Comparison of ENCODE assay signal across 34 cellular contexts in the genomic region with DNA sequence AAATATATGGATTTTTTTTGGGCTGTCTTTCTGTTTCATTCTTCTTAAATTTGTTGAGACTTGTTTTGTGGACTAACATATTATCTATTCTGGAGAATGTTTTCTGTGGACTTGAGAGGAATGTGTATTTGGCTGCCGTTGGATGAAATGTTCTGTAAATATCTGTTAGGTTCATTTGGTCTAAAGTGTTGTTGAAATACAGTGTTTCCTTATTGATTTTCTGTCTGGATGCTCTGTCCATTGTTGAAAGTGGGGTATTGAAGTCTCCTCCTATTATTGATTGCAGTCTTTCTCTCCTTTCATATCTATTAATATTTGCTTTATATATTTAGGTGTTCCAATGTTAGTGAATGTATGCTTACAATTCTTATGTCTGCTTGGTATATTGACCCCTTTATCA.
"Had no signal": no experiment of that assay in that cellular context is flagged by ENCODE, and none has a peak within 500 bp of the region (broad histone marks: within the 10 kb centered on the region; RNA-seq: fewer than 3 reads in every experiment).

No MANE protein-coding gene starts in this region.

- H3K4me3 ChIP-seq: MG63 had no signal

- H3K9me3 ChIP-seq: MG63 had no signal

- H3K27me3 ChIP-seq: MG63 had no signal

- H3K36me3 ChIP-seq: MG63 had no signal

- DNase-seq: Karpas-422, Kasumi-1, MG63, MM.1S, MV-4-11, NCI-H1048, NCI-H1092, NCI-H1092 treated with DMSO at 0.1 percent for 48 hours, NCI-H1105, NCI-H1105 treated with DMSO at 0.1 percent for 48 hours, NCI-H1417, NCI-H1417 treated with DMSO at 0.1 percent for 48 hours, NCI-H1436, NCI-H1436 treated with DMSO at 0.1 percent for 48 hours, NCI-H146, NCI-H1694, NCI-H1694 treated with DMSO at 0.1 percent for 48 hours, NCI-H187, NCI-H187 treated with DMSO at 0.1 percent for 48 hours, NCI-H1930, NCI-H2029, NCI-H2029 treated with DMSO at 0.1 percent for 48 hours, NCI-H2081, NCI-H2081 treated with DMSO at 0.1 percent for 48 hours, NCI-H2107, NCI-H2171, NCI-H2171 treated with DMSO at 0.1 percent for 48 hours, NCI-H2227 treated with DMSO at 0.1 percent for 48 hours, NCI-H226, NCI-H345, NCI-H446, NCI-H446 treated with DMSO at 0.1 percent for 48 hours, NCI-H510A, NCI-H510A treated with DMSO at 0.1 percent for 48 hours had no signal
